ENCODE assay signal across 8 cellular contexts in the genomic region with DNA sequence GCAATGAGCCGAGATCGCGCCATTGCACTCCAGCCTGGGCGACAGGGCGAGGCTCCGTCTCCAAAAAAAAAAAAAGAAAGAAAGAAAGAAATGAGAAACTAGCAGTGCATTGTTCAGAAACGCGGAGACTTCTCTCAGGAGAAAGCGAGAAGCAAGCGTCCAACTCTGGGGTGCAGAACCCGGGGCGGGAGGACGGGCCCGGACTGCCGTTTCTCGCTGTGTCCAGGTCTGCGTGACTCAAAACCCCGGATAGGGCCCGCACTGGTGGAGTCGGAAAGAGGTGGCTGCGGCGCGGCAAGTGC. TPM values are rescaled to one million over a fixed set of nuclear protein-coding genes. Genes with fewer than 3 reads are reported as not detected.
A peak's percentile ranks its signal among the peaks of the same experiment; 100 is the strongest.
DNase-seq lines count a peak whose midpoint lies in the region; ATAC-seq lines count a peak whose summit lies in the region.

No MANE protein-coding gene starts in this region.

- DNase-seq in immature natural killer cell, result no peak
- no peak for DNase-seq in stimulated activated naive CD8-positive, alpha-beta T cell treated with anti-CD3 and anti-CD28 coated beads, Interleukin-15, amount 100 ng/mL, for 72 hours
- DNase-seq in NCI-H2081 treated with DMSO at 0.1 percent for 48 hours (lab: John Stamatoyannopoulos, UW), result no peak
- no peak for DNase-seq in cerebellar cortex (ENCODE audit: low spot score)
- DNase-seq in NCI-H1436 treated with DMSO at 0.1 percent for 48 hours (lab: John Stamatoyannopoulos, UW), result no peak

- no peaks in the 10 kb centered on the region for H3K36me3 Mint-ChIP-seq in activated naive CD8-positive, alpha-beta T cell
- peaks cover 0 to 4% (median 0%) of the 10 kb centered on the region in 3 donors for H3K36me3 Mint-ChIP-seq in immature natural killer cell

- peak overlapping the region; percentile 93 for H3K4me3 Mint-ChIP-seq in activated naive CD8-positive, alpha-beta T cell
- peak overlapping the region; percentile 89 to 93 (median 93) for H3K4me3 Mint-ChIP-seq in immature natural killer cell
- peak overlapping the region; percentile 88 to 97 for H3K4me3 Mint-ChIP-seq in stimulated activated naive CD8-positive, alpha-beta T cell treated with anti-CD3 and anti-CD28 coated beads, Interleukin-15, amount 100 ng/mL, for 72 hours

- no peaks in the 10 kb centered on the region for H3K9me3 ChIP-seq in HUES6 (ENCODE audit: control insufficient read depth, insufficient read depth, low read depth, low read length)

- H3K27ac Mint-ChIP-seq in activated naive CD8-positive, alpha-beta T cell, result peak overlapping the region; percentile 99
- peak overlapping the region; percentile 86 to 95 (median 90) for H3K27ac Mint-ChIP-seq in immature natural killer cell
- peak overlapping the region; percentile 97 for H3K27ac Mint-ChIP-seq in stimulated activated naive CD8-positive, alpha-beta T cell treated with anti-CD3 and anti-CD28 coated beads, Interleukin-15, amount 100 ng/mL, for 72 hours

- H3K36me3 ChIP-seq in HUES6 (ENCODE audit: control insufficient read depth, insufficient read depth, low read length), result peaks cover 6% of the 10 kb centered on the region

- peaks cover 29% of the 10 kb centered on the region for H3K4me1 Mint-ChIP-seq in activated naive CD8-positive, alpha-beta T cell (ENCODE audit: low read depth)
- peaks cover 30 to 32% of the 10 kb centered on the region in 2 donors for H3K4me1 Mint-ChIP-seq in immature natural killer cell
- peaks cover 41% of the 10 kb centered on the region for H3K4me1 Mint-ChIP-seq in stimulated activated naive CD8-positive, alpha-beta T cell treated with anti-CD3 and anti-CD28 coated beads, Interleukin-15, amount 100 ng/mL, for 72 hours

- H3K9ac ChIP-seq in HUES6 (ENCODE audit: low read length), result peak overlapping the region; percentile 67

- H3K27ac ChIP-seq in HUES6 (ENCODE audit: low read depth, low read length), result no peak overlapping the region

- H3K27me3 ChIP-seq in HUES6 (ENCODE audit: control insufficient read depth, insufficient read depth, low read length), result no peaks in the 10 kb centered on the region

- peaks cover 13% of the 10 kb centered on the region; the same call in 1 of the 2 replicates for H3K4me1 ChIP-seq in HUES6 (ENCODE audit: control insufficient read depth, insufficient read depth, low read length)

- no peak for ATAC-seq in stimulated activated naive CD8-positive, alpha-beta T cell treated with anti-CD3 and anti-CD28 coated beads, Interleukin-15, amount 100 ng/mL, for 72 hours
- ATAC-seq in GM18861 (IDR thresholded peaks at IDR 0.05; ENCODE audit: unreplicated experiment), result no peak

- H3K4me3 ChIP-seq in HUES6 (ENCODE audit: low read depth, low read length), result peak overlapping the region; percentile 99

- no peaks in the 10 kb centered on the region for H3K27me3 Mint-ChIP-seq in activated naive CD8-positive, alpha-beta T cell
- peaks cover 13 to 26% (median 18%) of the 10 kb centered on the region in 3 donors for H3K27me3 Mint-ChIP-seq in immature natural killer cell (ENCODE audit: low read depth in 3 of 3)
- H3K27me3 Mint-ChIP-seq in stimulated activated naive CD8-positive, alpha-beta T cell treated with anti-CD3 and anti-CD28 coated beads, Interleukin-15, amount 100 ng/mL, for 72 hours, result no peaks in the 10 kb centered on the region

- H3K9me3 Mint-ChIP-seq in activated naive CD8-positive, alpha-beta T cell (ENCODE audit: low read depth), result no peaks in the 10 kb centered on the region
- H3K9me3 Mint-ChIP-seq in immature natural killer cell, result no peaks in the 10 kb centered on the region
- no peaks in the 10 kb centered on the region for H3K9me3 Mint-ChIP-seq in stimulated activated naive CD8-positive, alpha-beta T cell treated with anti-CD3 and anti-CD28 coated beads, Interleukin-15, amount 100 ng/mL, for 72 hours

RNA-seq across cellular contexts. Expression of gene MIB2, which starts 0.4 kb away (rescaled TPM):
- polyA plus RNA-seq in immature natural killer cell, result 10 to 100 TPM; 44.0 to 89.0 (median 86.7) TPM

RNA-seq across cellular contexts. Expression of gene FNDC10, which starts 15.0 kb away (rescaled TPM):
- polyA plus RNA-seq in immature natural killer cell, result 1 to 10 TPM in 2 of 3 donors, under 1 TPM in 1; 0.64 to 1.4 (median 1.1) TPM

RNA-seq across cellular contexts. Expression of gene MMP23B, which starts 17.1 kb away (rescaled TPM):
- polyA plus RNA-seq in immature natural killer cell, result 10 to 100 TPM; 10.4 to 22.3 (median 12.6) TPM

RNA-seq across cellular contexts. Expression of gene SSU72, which starts 40.2 kb away (rescaled TPM):
- polyA plus RNA-seq in immature natural killer cell, result 100 to 1,000 TPM; 159 to 241 (median 160) TPM

RNA-seq across cellular contexts. Expression of gene CDK11B, which starts 43.9 kb away (rescaled TPM):
- 10 to 100 TPM in 1 of 3 donors, 1 to 10 TPM in 2; 4.8 to 25.0 (median 8.1) TPM for polyA plus RNA-seq in immature natural killer cell
